In the genomic region with DNA sequence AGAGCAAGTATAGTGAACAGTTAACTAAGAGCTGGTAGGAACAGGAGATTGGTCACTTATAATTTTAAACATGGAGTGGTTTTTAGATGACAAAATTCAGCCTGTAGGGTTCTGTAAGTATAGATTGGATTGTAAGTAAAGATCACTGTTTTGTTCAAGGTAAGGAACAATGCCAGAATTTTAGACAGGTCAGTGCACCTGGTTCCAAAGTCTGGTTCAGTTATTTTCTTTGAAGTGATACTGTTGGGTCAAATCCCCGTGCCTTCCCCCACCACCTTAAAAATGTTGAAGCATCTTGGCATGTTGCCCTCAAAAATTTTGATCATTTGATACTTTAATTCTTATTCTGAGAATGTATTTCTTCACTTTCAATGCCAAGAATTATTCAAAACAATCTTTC, we compare ENCODE assay signal across 1 cellular context.
TF ChIP-seq lines count a peak whose summit lies in the region.

No MANE protein-coding gene starts in this region.

TF ChIP-seq in GM23338, 12 proteins besides CTCF, POLR2A, EP300 and RAD21 (continued from another document):
- TF ChIP-seq, protein P1, sequence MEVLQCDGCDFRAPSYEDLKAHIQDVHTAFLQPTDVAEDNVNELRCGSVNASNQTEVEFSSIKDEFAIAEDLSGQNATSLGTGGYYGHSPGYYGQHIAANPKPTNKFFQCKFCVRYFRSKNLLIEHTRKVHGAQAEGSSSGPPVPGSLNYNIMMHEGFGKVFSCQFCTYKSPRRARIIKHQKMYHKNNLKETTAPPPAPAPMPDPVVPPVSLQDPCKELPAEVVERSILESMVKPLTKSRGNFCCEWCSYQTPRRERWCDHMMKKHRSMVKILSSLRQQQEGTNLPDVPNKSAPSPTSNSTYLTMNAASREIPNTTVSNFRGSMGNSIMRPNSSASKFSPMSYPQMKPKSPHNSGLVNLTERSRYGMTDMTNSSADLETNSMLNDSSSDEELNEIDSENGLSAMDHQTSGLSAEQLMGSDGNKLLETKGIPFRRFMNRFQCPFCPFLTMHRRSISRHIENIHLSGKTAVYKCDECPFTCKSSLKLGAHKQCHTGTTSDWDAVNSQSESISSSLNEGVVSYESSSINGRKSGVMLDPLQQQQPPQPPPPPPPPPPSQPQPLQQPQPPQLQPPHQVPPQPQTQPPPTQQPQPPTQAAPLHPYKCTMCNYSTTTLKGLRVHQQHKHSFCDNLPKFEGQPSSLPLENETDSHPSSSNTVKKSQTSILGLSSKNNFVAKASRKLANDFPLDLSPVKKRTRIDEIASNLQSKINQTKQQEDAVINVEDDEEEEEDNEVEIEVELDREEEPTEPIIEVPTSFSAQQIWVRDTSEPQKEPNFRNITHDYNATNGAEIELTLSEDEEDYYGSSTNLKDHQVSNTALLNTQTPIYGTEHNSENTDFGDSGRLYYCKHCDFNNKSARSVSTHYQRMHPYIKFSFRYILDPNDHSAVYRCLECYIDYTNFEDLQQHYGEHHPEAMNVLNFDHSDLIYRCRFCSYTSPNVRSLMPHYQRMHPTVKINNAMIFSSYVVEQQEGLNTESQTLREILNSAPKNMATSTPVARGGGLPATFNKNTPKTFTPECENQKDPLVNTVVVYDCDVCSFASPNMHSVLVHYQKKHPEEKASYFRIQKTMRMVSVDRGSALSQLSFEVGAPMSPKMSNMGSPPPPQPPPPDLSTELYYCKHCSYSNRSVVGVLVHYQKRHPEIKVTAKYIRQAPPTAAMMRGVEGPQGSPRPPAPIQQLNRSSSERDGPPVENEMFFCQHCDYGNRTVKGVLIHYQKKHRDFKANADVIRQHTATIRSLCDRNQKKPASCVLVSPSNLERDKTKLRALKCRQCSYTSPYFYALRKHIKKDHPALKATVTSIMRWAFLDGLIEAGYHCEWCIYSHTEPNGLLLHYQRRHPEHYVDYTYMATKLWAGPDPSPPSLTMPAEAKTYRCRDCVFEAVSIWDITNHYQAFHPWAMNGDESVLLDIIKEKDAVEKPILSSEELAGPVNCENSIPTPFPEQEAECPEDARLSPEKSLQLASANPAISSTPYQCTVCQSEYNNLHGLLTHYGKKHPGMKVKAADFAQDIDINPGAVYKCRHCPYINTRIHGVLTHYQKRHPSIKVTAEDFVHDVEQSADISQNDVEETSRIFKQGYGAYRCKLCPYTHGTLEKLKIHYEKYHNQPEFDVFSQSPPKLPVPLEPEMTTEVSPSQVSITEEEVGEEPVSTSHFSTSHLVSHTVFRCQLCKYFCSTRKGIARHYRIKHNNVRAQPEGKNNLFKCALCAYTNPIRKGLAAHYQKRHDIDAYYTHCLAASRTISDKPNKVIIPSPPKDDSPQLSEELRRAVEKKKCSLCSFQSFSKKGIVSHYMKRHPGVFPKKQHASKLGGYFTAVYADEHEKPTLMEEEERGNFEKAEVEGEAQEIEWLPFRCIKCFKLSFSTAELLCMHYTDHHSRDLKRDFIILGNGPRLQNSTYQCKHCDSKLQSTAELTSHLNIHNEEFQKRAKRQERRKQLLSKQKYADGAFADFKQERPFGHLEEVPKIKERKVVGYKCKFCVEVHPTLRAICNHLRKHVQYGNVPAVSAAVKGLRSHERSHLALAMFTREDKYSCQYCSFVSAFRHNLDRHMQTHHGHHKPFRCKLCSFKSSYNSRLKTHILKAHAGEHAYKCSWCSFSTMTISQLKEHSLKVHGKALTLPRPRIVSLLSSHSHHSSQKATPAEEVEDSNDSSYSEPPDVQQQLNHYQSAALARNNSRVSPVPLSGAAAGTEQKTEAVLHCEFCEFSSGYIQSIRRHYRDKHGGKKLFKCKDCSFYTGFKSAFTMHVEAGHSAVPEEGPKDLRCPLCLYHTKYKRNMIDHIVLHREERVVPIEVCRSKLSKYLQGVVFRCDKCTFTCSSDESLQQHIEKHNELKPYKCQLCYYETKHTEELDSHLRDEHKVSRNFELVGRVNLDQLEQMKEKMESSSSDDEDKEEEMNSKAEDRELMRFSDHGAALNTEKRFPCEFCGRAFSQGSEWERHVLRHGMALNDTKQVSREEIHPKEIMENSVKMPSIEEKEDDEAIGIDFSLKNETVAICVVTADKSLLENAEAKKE (CRISPR knock-in tag; IDR thresholded peaks at IDR 0.05), result no peak
- TF ChIP-seq, protein P2, sequence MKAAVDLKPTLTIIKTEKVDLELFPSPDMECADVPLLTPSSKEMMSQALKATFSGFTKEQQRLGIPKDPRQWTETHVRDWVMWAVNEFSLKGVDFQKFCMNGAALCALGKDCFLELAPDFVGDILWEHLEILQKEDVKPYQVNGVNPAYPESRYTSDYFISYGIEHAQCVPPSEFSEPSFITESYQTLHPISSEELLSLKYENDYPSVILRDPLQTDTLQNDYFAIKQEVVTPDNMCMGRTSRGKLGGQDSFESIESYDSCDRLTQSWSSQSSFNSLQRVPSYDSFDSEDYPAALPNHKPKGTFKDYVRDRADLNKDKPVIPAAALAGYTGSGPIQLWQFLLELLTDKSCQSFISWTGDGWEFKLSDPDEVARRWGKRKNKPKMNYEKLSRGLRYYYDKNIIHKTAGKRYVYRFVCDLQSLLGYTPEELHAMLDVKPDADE (IDR thresholded peaks at IDR 0.05), result no peak
- TF ChIP-seq JUNB (IDR thresholded peaks at IDR 0.05; ENCODE audit: unreplicated experiment), result no peak
- TF ChIP-seq POLR2AphosphoS5 (IDR thresholded peaks at IDR 0.05; ENCODE audit: low read depth), result no peak
- no peak for TF ChIP-seq EZH2phosphoT487 (IDR thresholded peaks at IDR 0.05; ENCODE audit: unreplicated experiment)
- TF ChIP-seq ZNF331 (CRISPR knock-in tag; IDR thresholded peaks at IDR 0.05; ENCODE audit: low read depth), result no peak
- no peak for TF ChIP-seq REST (IDR thresholded peaks at IDR 0.05; ENCODE audit: unreplicated experiment)
- TF ChIP-seq NANOG (IDR thresholded peaks at IDR 0.05; ENCODE audit: borderline replicate concordance), result no peak
- no peak for TF ChIP-seq EZH2 (IDR thresholded peaks at IDR 0.05; ENCODE audit: low read depth, unreplicated experiment)
- TF ChIP-seq STAT1 (IDR thresholded peaks at IDR 0.05; ENCODE audit: unreplicated experiment), result no peak
- no peak for TF ChIP-seq ZNF114 (CRISPR knock-in tag; IDR thresholded peaks at IDR 0.05)
